In the genomic region with DNA sequence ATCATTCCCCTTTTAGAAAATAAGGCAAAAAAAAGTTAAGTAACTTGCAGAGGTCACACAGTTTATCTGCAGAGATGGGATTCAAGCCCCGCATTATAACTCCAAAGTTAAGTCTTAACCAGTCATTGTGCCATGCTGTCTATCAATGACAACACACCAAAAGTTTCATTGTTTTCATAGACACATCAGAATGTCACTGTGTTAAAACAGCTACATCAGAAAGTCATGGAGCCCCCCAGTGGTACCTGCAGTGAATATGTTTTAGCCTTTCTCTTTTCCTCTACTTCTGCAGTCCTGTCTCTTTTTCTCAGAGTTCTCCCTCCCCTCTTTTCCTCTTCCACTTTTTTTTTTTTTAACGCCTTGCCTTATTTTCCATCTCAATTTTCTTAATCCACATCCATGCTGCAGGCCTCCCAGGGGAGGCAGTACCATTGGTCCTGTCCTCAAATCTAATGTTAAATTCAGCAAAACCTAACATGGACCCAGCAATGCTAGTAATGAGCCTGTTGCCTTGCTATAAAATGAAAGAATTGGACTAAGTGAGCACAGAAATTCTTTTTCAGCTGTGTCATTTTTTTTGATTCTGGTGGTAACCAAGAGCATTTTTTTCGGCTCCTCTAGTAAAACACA, we compare ENCODE assay signal across 9 cellular contexts. TPM values are rescaled to one million over a fixed set of nuclear protein-coding genes. Genes with fewer than 3 reads are reported as not detected.
A peak's percentile ranks its signal among the peaks of the same experiment; 100 is the strongest.
DNase-seq lines count a peak whose midpoint lies in the region; ATAC-seq and TF ChIP-seq lines count a peak whose summit lies in the region.
"Had no signal": no experiment of that assay in that cellular context is flagged by ENCODE, and none has a peak within 500 bp of the region (broad histone marks: within the 10 kb centered on the region; RNA-seq: fewer than 3 reads in every experiment).

No MANE protein-coding gene starts in this region.

- H3K36me3 ChIP-seq in left ventricle myocardium inferior (no peaks in the 10 kb centered on the region), IMR-90 (ENCODE audit: control insufficient read depth, insufficient read depth, low read length) (no peaks in the 10 kb centered on the region), Peyer's patch (no peaks in the 10 kb centered on the region), spleen (no peaks in the 10 kb centered on the region)

- no TSS peak for BruUV-seq in IMR-90 (replicated peaks; lab: Mats Ljungman, UMichigan)

- H3K4me3 ChIP-seq in left ventricle myocardium inferior (no peak overlapping the region), right cardiac atrium (ENCODE audit: low read length) (no peak overlapping the region), IMR-90 (ENCODE audit: insufficient read depth, low read depth, low read length) (no peak overlapping the region), Peyer's patch (no peak overlapping the region), spleen (no peak overlapping the region)

- H4K91ac ChIP-seq in IMR-90 (ENCODE audit: insufficient read depth, low read depth, low read length), result no peak overlapping the region

- H4K8ac ChIP-seq in IMR-90 (ENCODE audit: low read depth in 2 of 2, low read length in 2 of 2), result no peak overlapping the region

- POLR2A ChIA-PET in IMR-90 (lab: Charles Lee; ENCODE audit: unreplicated experiment), result no interaction called here

- intact Hi-C loops in left ventricle myocardium inferior (cut with micrococcal nuclease), result no loop called here
- intact Hi-C loops in right cardiac atrium (cut with DNase I), result loop anchor here in 3 of 4 donors (5.0 to 10.0 kb wide), 2 partner anchors 275 to 278 kb away; no protein-coding TSS in a partner anchor
- intact Hi-C loops in IMR-90 (cut with micrococcal nuclease), result loop anchor here (1.0 kb wide), 1 partner anchor 279 kb away; no protein-coding TSS in a partner anchor
- intact Hi-C loops in spleen (cut with DNase I; ENCODE audit: low total_unique reads), result no loop called here

- no peak overlapping the region for H3K9ac ChIP-seq in IMR-90 (ENCODE audit: low read depth, low read length)

- WGBS in right cardiac atrium, result 37% methylated on average over 3 of the region's 3 CpGs
- WGBS in IMR-90 (ENCODE audit: extremely low coverage in 2 of 2, insufficient read length in 1 of 2), 2 experiments, result no CpG with 5 or more reads among the region's 3 CpGs
- WGBS in spleen, 5 donors, result 47 to 60% (median 48%) methylated on average over 3 of the region's 3 CpGs

- no peak overlapping the region for H3K4ac ChIP-seq in IMR-90 (ENCODE audit: low read depth, low read length)

- TF ChIP-seq CTCF in left ventricle myocardium inferior (IDR thresholded peaks at IDR 0.05; ENCODE audit: borderline replicate concordance) (peak; percentile 50), IMR-90 (conservative IDR thresholded peaks at IDR 0.05; ENCODE audit: low read depth, low read length) (peak; percentile 45), Peyer's patch (IDR thresholded peaks at IDR 0.05) (peak in 4 of 6 experiments; percentile 27 to 33 (median 31)), spleen (IDR thresholded peaks at IDR 0.05 in 8 of 11, conservative IDR thresholded peaks at IDR 0.05 in 3 of 11) (peak in 9 of 11 experiments; percentile 12 to 51 (median 26))

- no peak overlapping the region for H3K4me2 ChIP-seq in IMR-90 (ENCODE audit: low read depth, low read length)

- H3K27ac ChIP-seq in left ventricle myocardium inferior (replicated peaks) (no peak overlapping the region), right cardiac atrium (ENCODE audit: low read length) (no peak overlapping the region), IMR-90 (ENCODE audit: insufficient read depth, low read length) (no peak overlapping the region), Peyer's patch (no peak overlapping the region), spleen (no peak overlapping the region)

- dilution Hi-C loops in IMR-90 (cut with HindIII; ENCODE audit: low sequenced_read_pairs, unreplicated experiment), result no loop called here

- H3K56ac ChIP-seq in IMR-90 (ENCODE audit: extremely low read depth, insufficient read depth, low read length), result no peak overlapping the region

- no peak overlapping the region for H2BK5ac ChIP-seq in IMR-90 (ENCODE audit: low read depth, low read length, poor library complexity, severe bottlenecking)

- no peak overlapping the region for H3K14ac ChIP-seq in IMR-90 (replicated peaks; ENCODE audit: low read depth, low read length)

- in situ Hi-C loops in IMR-90 (cut with MboI; ENCODE audit: low sequenced_read_pairs), result no loop called here

- H2BK15ac ChIP-seq in IMR-90 (ENCODE audit: low read depth, low read length), result no peak overlapping the region

- CTCF ChIA-PET in IMR-90 (lab: Yijun Ruan, JAX), result interaction anchor here (0.8 to 1.1 kb wide), 3 partner anchors 12 to 279 kb away, joined by 3 to 4 read pairs (median 4); no protein-coding TSS in a partner anchor

- no peaks in the 10 kb centered on the region; the same call in 1 of the 2 replicates for H3K9me1 ChIP-seq in IMR-90 (ENCODE audit: insufficient read depth, low read length)

- peak; percentile 33; the same call in 1 of the 2 replicates for TF ChIP-seq RAD21 in IMR-90 (IDR thresholded peaks at IDR 0.05; ENCODE audit: low read length)

- H3K79me1 ChIP-seq in IMR-90 (ENCODE audit: low read depth in 1 of 2, low read length in 2 of 2), result no peaks in the 10 kb centered on the region

- no peak overlapping the region for H3K23ac ChIP-seq in IMR-90 (ENCODE audit: low read depth, low read length)

- no peak overlapping the region for H2BK120ac ChIP-seq in IMR-90 (ENCODE audit: low read depth, low read length)

- ATAC-seq in right cardiac atrium (no peak), IMR-90 (ENCODE audit: low read depth) (peak; percentile 51; the same call in 1 of the 2 replicates), esophagus mucosa (peak; percentile 34), GM21528 (IDR thresholded peaks at IDR 0.05; ENCODE audit: low FRiP score, unreplicated experiment) (no peak)

- H2BK20ac ChIP-seq in IMR-90 (ENCODE audit: low read depth, low read length), result no peak overlapping the region

- no peak overlapping the region for H2AK9ac ChIP-seq in IMR-90 (replicated peaks; ENCODE audit: low read depth, low read length, poor library complexity)

- H3K4me1 ChIP-seq in left ventricle myocardium inferior (peaks cover 20% of the 10 kb centered on the region), right cardiac atrium (ENCODE audit: control insufficient read depth, insufficient read depth, low read length) (no peaks in the 10 kb centered on the region), IMR-90 (ENCODE audit: control insufficient read depth, insufficient read depth, low read length) (no peaks in the 10 kb centered on the region; the same call in 1 of the 2 replicates), Peyer's patch (peaks cover 0 to 16% (median 5%) of the 10 kb centered on the region in 4 donors), spleen (peaks cover 6 to 26% (median 19%) of the 10 kb centered on the region in 6 donors)

- H4K20me1 ChIP-seq in IMR-90 (ENCODE audit: insufficient read depth, low read length), result no peaks in the 10 kb centered on the region

- H2AK5ac ChIP-seq in IMR-90 (ENCODE audit: low read depth, low read length), result no peak overlapping the region

- H3K9me3 ChIP-seq in left ventricle myocardium inferior (replicated peaks) (no peaks in the 10 kb centered on the region), right cardiac atrium (ENCODE audit: control insufficient read depth, low read length) (no peaks in the 10 kb centered on the region), IMR-90 (ENCODE audit: control insufficient read depth, insufficient read depth, low read length) (no peaks in the 10 kb centered on the region), Peyer's patch (no peaks in the 10 kb centered on the region), spleen (no peaks in the 10 kb centered on the region)

- TF ChIP-seq POLR2A in IMR-90 (IDR thresholded peaks at IDR 0.05; ENCODE audit: low read depth, low read length) (no peak), Peyer's patch (IDR thresholded peaks at IDR 0.05) (no peak), spleen (IDR thresholded peaks at IDR 0.05) (no peak)

- H3K27me3 ChIP-seq in left ventricle myocardium inferior (ENCODE audit: low read depth) (peaks cover 48% of the 10 kb centered on the region), right cardiac atrium (ENCODE audit: control insufficient read depth, insufficient read depth) (peaks cover 3% of the 10 kb centered on the region), IMR-90 (ENCODE audit: control insufficient read depth, insufficient read depth, low read length) (peaks cover 37% of the 10 kb centered on the region), Peyer's patch (peaks cover 0 to 12% of the 10 kb centered on the region in 2 donors), spleen (replicated peaks in 1 of 7) (peaks cover 0 to 66% (median 34%) of the 10 kb centered on the region in 7 donors)

- no peak overlapping the region for H4K5ac ChIP-seq in IMR-90 (ENCODE audit: low read depth, low read length)

- H2AFZ ChIP-seq in IMR-90 (replicated peaks; ENCODE audit: low read length, poor library complexity), result no peak overlapping the region

- H3K18ac ChIP-seq in IMR-90 (ENCODE audit: low read depth, low read length), result no peak overlapping the region

- DNase-seq in left ventricle myocardium inferior (no peak), right cardiac atrium (no peak), IMR-90 (no peak), Peyer's patch (no peak), spleen (no peak), activated gamma-delta T cell (lab: John Stamatoyannopoulos, UW) (no peak)
- DNase-seq: activated naive CD8-positive, alpha-beta T cell treated with anti-CD3 and anti-CD28 coated beads, Interleukin-2, amount 10 ng/mL, durations not matched to agents 7 days and 5 days had no signal

TF ChIP-seq in IMR-90, 13 proteins besides CTCF, POLR2A, EP300 and RAD21:
- TF ChIP-seq SMC3 (IDR thresholded peaks at IDR 0.05; ENCODE audit: low read depth, low read length) (peak; percentile 20; the same call in 1 of the 2 replicates), RFX5 (IDR thresholded peaks at IDR 0.05; ENCODE audit: low read depth, low read length) (no peak)
TF ChIP-seq in IMR-90: peak in this region for 1.

RNA-seq across cellular contexts. Expression of a gene that starts 3.8 kb away (rescaled TPM):
- total RNA-seq in left ventricle myocardium inferior (0.14 TPM), right cardiac atrium (1 to 10 TPM in 2 of 4 donors, under 1 TPM in 2; 0.59 to 1.1 (median 0.89) TPM), IMR-90 (2012; rRNA removed) (0.83 and 1.1 TPM in 2 replicates), Peyer's patch (1 to 10 TPM in 3 of 4 donors, under 1 TPM in 1; 0.85 to 4.1 (median 2.6) TPM), esophagus mucosa (10.9 TPM), spleen (10 to 100 TPM in 6 of 7 donors, 1 to 10 TPM in 1; 4.1 to 88.5 (median 30.2) TPM)
- polyA plus RNA-seq in right cardiac atrium (1.3 TPM), IMR-90 (2012; rRNA removed) (0.43 and 0.46 TPM in 2 replicates), spleen (1 to 10 TPM; 5.4 to 8.7 (median 8.6) TPM)
- 0.08 and 0.10 TPM in 2 replicates for polyA plus RNA-seq in IMR-90 (2012; cell fraction: cytosol; rRNA removed)
- polyA plus RNA-seq in IMR-90 (2012; cell fraction: nucleus; rRNA removed; ENCODE audit: low replicate concordance), result 0.15 and 0.48 TPM in 2 replicates

Comparison
In these comparisons a context has a peak if more than half of its experiments do, and no peak if none do; other contexts are left out.
1. intact Hi-C loops: an anchor here in right cardiac atrium (5.0 to 10.0 kb wide) and IMR-90 (1.0 kb wide); none called in left ventricle myocardium inferior and spleen.
2. ATAC-seq: peak in IMR-90 (single experiment) and esophagus mucosa (single experiment); none in right cardiac atrium (0 of 2) and GM21528 (single experiment).
3. Peak in every context shown above with its lines, with median percentiles within 50 percentile points of each other: CTCF ChIP-seq.